Comparison of ENCODE assay signal across 30 cellular contexts in genomic region chr18:10463096-10463495, GRCh38. TPM values are rescaled to one million over a fixed set of nuclear protein-coding genes. Genes with fewer than 3 reads are reported as not detected.
"Had no signal": no experiment of that assay in that cellular context is flagged by ENCODE, and none has a peak within 500 bp of the region (broad histone marks: within the 10 kb centered on the region; RNA-seq: fewer than 3 reads in every experiment).

No MANE protein-coding gene starts in this region.

- H3K4me1 Mint-ChIP-seq: activated CD4-positive, alpha-beta T cell treated with anti-CD3 and anti-CD28 coated beads, Interleukin-2, amount 10 ng/mL, durations not matched to agents 24 days and 14 days; activated naive CD4-positive, alpha-beta T cell treated with anti-CD3 and anti-CD28 coated beads, Interleukin-2, amount 50 U/mL, for 24 hours; activated naive CD8-positive, alpha-beta T cell treated with anti-CD3 and anti-CD28 coated beads, Interleukin-2, amount 10 ng/mL, durations not matched to agents 7 days and 5 days; central memory CD8-positive, alpha-beta T cell had no signal

- H3K9ac ChIP-seq: KMS-11 had no signal

- H3K4me3 Mint-ChIP-seq: activated CD4-positive, alpha-beta T cell treated with anti-CD3 and anti-CD28 coated beads, Interleukin-2, amount 10 ng/mL, durations not matched to agents 24 days and 14 days; activated CD8-positive, alpha-beta T cell treated with anti-CD3 and anti-CD28 coated beads, Interleukin-2, amount 10 ng/mL, durations not matched to agents 7 days and 5 days; activated naive CD4-positive, alpha-beta T cell treated with anti-CD3 and anti-CD28 coated beads, Interleukin-2, amount 50 U/mL, for 24 hours; activated naive CD8-positive, alpha-beta T cell treated with anti-CD3 and anti-CD28 coated beads, Interleukin-2, amount 10 ng/mL, durations not matched to agents 7 days and 5 days; activated T-cell treated with anti-CD3 and anti-CD28 coated beads, Interleukin-2, amount 50 U/mL, for 24 hours; central memory CD8-positive, alpha-beta T cell had no signal

- H3K27ac Mint-ChIP-seq: activated CD4-positive, alpha-beta T cell treated with anti-CD3 and anti-CD28 coated beads, Interleukin-2, amount 10 ng/mL, durations not matched to agents 24 days and 14 days; activated CD8-positive, alpha-beta T cell treated with anti-CD3 and anti-CD28 coated beads, Interleukin-2, amount 10 ng/mL, durations not matched to agents 7 days and 5 days; activated naive CD4-positive, alpha-beta T cell treated with anti-CD3 and anti-CD28 coated beads, Interleukin-2, amount 50 U/mL, for 24 hours; activated naive CD8-positive, alpha-beta T cell treated with anti-CD3 and anti-CD28 coated beads, Interleukin-2, amount 10 ng/mL, durations not matched to agents 7 days and 5 days; activated T-cell treated with anti-CD3 and anti-CD28 coated beads, Interleukin-2, amount 50 U/mL, for 24 hours; activated T-helper 2 cell treated with anti-CD3 and anti-CD28 coated beads, Interferon-gamma antibody, Interleukin-2, Interleukin-4, amounts not matched to agents 10 μg/mL and 5 μg/mL and 100 μg/mL, durations not matched to agents 14 hours and 24 hours and 36 hours had no signal

- H3K27me3 Mint-ChIP-seq: activated naive CD4-positive, alpha-beta T cell treated with anti-CD3 and anti-CD28 coated beads, Interleukin-2, amount 50 U/mL, for 24 hours had no signal

- H3K4me3 ChIP-seq: ascending aorta, cardiac muscle cell had no signal

- H3K4me1 ChIP-seq: ascending aorta had no signal

- H3K27ac ChIP-seq: ascending aorta, cardiac muscle cell, KMS-11, RWPE1 had no signal

- H3K36me3 ChIP-seq: ascending aorta, cardiac muscle cell had no signal

- H3K9me3 ChIP-seq: ascending aorta had no signal

- H3K27me3 ChIP-seq: ascending aorta, cardiac muscle cell had no signal

- H3K36me3 Mint-ChIP-seq: activated naive CD4-positive, alpha-beta T cell treated with anti-CD3 and anti-CD28 coated beads, Interleukin-2, amount 50 U/mL, for 24 hours; activated naive CD8-positive, alpha-beta T cell treated with anti-CD3 and anti-CD28 coated beads, Interleukin-2, amount 10 ng/mL, durations not matched to agents 7 days and 5 days had no signal

- H3K4me2 ChIP-seq: KMS-11 had no signal

- H3K9me3 Mint-ChIP-seq: activated CD4-positive, alpha-beta T cell treated with anti-CD3 and anti-CD28 coated beads, Interleukin-2, amount 10 ng/mL, durations not matched to agents 24 days and 14 days; activated naive CD8-positive, alpha-beta T cell treated with anti-CD3 and anti-CD28 coated beads, Interleukin-2, amount 10 ng/mL, durations not matched to agents 7 days and 5 days; activated T-cell treated with anti-CD3 and anti-CD28 coated beads, Interleukin-2, amount 50 U/mL, for 24 hours; activated T-helper 2 cell treated with anti-CD3 and anti-CD28 coated beads, Interferon-gamma antibody, Interleukin-2, Interleukin-4, amounts not matched to agents 10 μg/mL and 5 μg/mL and 100 μg/mL, durations not matched to agents 14 hours and 24 hours and 36 hours; central memory CD8-positive, alpha-beta T cell had no signal

- DNase-seq: activated CD4-positive, alpha-beta T cell treated with anti-CD3 and anti-CD28 coated beads, Interleukin-2, amount 10 ng/mL, durations not matched to agents 24 days and 14 days; activated CD4-positive, alpha-beta T cell treated with anti-CD3 and anti-CD28 coated beads, Interleukin-2, amount 50 U/mL, for 4 hours; activated CD8-positive, alpha-beta T cell treated with anti-CD3 and anti-CD28 coated beads, Interleukin-2, amount 10 ng/mL, durations not matched to agents 7 days and 5 days; activated gamma-delta T cell; activated naive CD4-positive, alpha-beta T cell treated with Interleukin-2 at 50 U/mL for 16 hours; activated naive CD8-positive, alpha-beta T cell treated with anti-CD3 and anti-CD28 coated beads, Interleukin-2, amount 10 ng/mL, durations not matched to agents 7 days and 5 days; activated T-cell treated with anti-CD3 and anti-CD28 coated beads, Interleukin-2, amount 50 U/mL, for 24 hours; MM.1S; MV-4-11; NCI-H1092 treated with DMSO at 0.1 percent for 48 hours; NCI-H1417; NCI-H187 treated with DMSO at 0.1 percent for 48 hours; NCI-H2081; NCI-H345; NCI-H524 treated with DMSO at 0.1 percent for 48 hours; PC-3; SIG-M5; SW 1271; T-helper 1 cell; T-helper 2 cell; T1000 had no signal

RNA-seq across cellular contexts. Expression of gene APCDD1, which starts 8.7 kb away (rescaled TPM):
- total RNA-seq: activated CD4-positive, alpha-beta T cell treated with anti-CD3 and anti-CD28 coated beads, Interleukin-2, amount 10 ng/mL, durations not matched to agents 24 days and 14 days; activated CD8-positive, alpha-beta T cell treated with anti-CD3 and anti-CD28 coated beads, Interleukin-2, amount 10 ng/mL, durations not matched to agents 7 days and 5 days; activated naive CD8-positive, alpha-beta T cell treated with anti-CD3 and anti-CD28 coated beads, Interleukin-2, amount 10 ng/mL, durations not matched to agents 7 days and 5 days; activated T-helper 2 cell treated with anti-CD3 and anti-CD28 coated beads, Interferon-gamma antibody, Interleukin-2, Interleukin-4, amounts not matched to agents 10 μg/mL and 5 μg/mL and 100 μg/mL, durations not matched to agents 14 hours and 24 hours and 36 hours; NCI-H460; PC-3; SK-MEL-5 had no signal
